ENCODE assay signal across 2 cellular contexts in the genomic region with DNA sequence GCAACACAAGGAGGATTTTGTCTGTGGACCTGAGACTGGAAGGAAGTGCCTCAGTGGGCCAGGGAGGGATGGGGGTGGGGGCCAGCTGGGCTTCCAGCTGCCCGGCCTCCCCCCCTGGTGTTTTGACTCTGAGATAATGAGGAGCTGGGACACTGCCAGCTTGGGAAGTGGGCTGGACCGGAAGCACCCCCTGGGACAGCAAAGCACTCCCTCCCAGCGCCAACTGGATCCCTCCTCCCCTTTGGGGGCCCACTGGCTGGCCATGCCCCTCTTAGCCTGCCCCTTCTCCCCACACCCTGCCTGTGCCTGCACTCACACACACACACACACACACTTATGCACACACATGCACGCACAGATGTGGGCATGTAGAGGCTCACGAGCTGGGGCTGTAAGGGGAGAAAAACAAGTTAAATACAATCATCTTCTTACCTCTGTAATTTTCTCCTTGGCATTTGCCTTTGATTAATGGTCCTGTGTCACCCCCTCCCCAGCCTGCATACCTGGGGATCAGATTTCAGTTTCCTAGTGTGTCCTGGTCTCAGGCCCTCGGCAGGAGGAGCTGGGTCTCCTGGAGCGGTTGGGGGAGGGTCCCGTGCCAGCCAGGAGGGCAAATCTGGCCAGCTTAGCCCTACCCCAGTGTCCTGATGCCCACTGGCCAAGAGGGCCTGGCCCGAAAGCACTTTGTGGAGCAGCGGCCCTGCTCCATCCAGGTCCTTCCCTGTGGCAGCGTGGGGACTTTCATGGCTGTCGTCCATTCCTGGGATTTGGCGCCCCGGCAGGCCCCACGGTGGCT.
TF ChIP-seq lines count a peak whose summit lies in the region.

No MANE protein-coding gene starts in this region.

TF ChIP-seq in SK-N-SH, 30 proteins besides CTCF, POLR2A, EP300 and RAD21:
- no peak for TF ChIP-seq EZH2phosphoT487 (IDR thresholded peaks at IDR 0.05; ENCODE audit: borderline replicate concordance, low read depth)
- TF ChIP-seq, protein P1, sequence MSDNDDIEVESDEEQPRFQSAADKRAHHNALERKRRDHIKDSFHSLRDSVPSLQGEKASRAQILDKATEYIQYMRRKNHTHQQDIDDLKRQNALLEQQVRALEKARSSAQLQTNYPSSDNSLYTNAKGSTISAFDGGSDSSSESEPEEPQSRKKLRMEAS (IDR thresholded peaks at IDR 0.05; ENCODE audit: low read depth) = no peak
- TF ChIP-seq, protein P2, sequence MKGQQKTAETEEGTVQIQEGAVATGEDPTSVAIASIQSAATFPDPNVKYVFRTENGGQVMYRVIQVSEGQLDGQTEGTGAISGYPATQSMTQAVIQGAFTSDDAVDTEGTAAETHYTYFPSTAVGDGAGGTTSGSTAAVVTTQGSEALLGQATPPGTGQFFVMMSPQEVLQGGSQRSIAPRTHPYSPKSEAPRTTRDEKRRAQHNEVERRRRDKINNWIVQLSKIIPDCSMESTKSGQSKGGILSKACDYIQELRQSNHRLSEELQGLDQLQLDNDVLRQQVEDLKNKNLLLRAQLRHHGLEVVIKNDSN (IDR thresholded peaks at IDR 0.05; ENCODE audit: borderline replicate concordance, low read depth) = no peak
- TF ChIP-seq SMC3 (IDR thresholded peaks at IDR 0.05; ENCODE audit: low read depth, low read length) = no peak
- no peak for TF ChIP-seq NRF1 (IDR thresholded peaks at IDR 0.05; ENCODE audit: low read depth, low read length)
- TF ChIP-seq, protein P3, sequence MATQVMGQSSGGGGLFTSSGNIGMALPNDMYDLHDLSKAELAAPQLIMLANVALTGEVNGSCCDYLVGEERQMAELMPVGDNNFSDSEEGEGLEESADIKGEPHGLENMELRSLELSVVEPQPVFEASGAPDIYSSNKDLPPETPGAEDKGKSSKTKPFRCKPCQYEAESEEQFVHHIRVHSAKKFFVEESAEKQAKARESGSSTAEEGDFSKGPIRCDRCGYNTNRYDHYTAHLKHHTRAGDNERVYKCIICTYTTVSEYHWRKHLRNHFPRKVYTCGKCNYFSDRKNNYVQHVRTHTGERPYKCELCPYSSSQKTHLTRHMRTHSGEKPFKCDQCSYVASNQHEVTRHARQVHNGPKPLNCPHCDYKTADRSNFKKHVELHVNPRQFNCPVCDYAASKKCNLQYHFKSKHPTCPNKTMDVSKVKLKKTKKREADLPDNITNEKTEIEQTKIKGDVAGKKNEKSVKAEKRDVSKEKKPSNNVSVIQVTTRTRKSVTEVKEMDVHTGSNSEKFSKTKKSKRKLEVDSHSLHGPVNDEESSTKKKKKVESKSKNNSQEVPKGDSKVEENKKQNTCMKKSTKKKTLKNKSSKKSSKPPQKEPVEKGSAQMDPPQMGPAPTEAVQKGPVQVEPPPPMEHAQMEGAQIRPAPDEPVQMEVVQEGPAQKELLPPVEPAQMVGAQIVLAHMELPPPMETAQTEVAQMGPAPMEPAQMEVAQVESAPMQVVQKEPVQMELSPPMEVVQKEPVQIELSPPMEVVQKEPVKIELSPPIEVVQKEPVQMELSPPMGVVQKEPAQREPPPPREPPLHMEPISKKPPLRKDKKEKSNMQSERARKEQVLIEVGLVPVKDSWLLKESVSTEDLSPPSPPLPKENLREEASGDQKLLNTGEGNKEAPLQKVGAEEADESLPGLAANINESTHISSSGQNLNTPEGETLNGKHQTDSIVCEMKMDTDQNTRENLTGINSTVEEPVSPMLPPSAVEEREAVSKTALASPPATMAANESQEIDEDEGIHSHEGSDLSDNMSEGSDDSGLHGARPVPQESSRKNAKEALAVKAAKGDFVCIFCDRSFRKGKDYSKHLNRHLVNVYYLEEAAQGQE (IDR thresholded peaks at IDR 0.05; ENCODE audit: low read depth, low read length) = no peak
- no peak for TF ChIP-seq YY1 (IDR thresholded peaks at IDR 0.05; ENCODE audit: low read depth)
- TF ChIP-seq POLR2AphosphoS5 (IDR thresholded peaks at IDR 0.05; ENCODE audit: low read depth, low read length) = no peak
- TF ChIP-seq RCOR1 (IDR thresholded peaks at IDR 0.05; ENCODE audit: low read length) = no peak
- TF ChIP-seq ELF1 (IDR thresholded peaks at IDR 0.05) = no peak
- no peak for TF ChIP-seq RFX5 (IDR thresholded peaks at IDR 0.05; ENCODE audit: low read length)
- no peak for TF ChIP-seq FOSL2 (IDR thresholded peaks at IDR 0.05; ENCODE audit: borderline replicate concordance, low read depth)
- TF ChIP-seq TAF1 (IDR thresholded peaks at IDR 0.05; ENCODE audit: borderline replicate concordance, low read depth, low read length) = no peak

TF ChIP-seq in SK-N-SH treated with all-trans-retinoic acid at 6 μM for 48 hours, 23 proteins besides CTCF, POLR2A, EP300 and RAD21:
- TF ChIP-seq ISL1 (CRISPR knock-in tag; IDR thresholded peaks at IDR 0.05) (no peak), ESRRG (CRISPR knock-in tag; IDR thresholded peaks at IDR 0.05) (no peak), ARNTL (CRISPR knock-in tag; IDR thresholded peaks at IDR 0.05; ENCODE audit: borderline replicate concordance, low read depth) (no peak), TOX (CRISPR knock-in tag; IDR thresholded peaks at IDR 0.05; ENCODE audit: borderline replicate concordance) (no peak), PATZ1 (CRISPR knock-in tag; IDR thresholded peaks at IDR 0.05; ENCODE audit: borderline replicate concordance) (no peak), POU6F1 (CRISPR knock-in tag; IDR thresholded peaks at IDR 0.05; ENCODE audit: borderline replicate concordance, low read depth) (no peak), ZC3H10 (CRISPR knock-in tag; IDR thresholded peaks at IDR 0.05) (no peak), ZFP3 (CRISPR knock-in tag; IDR thresholded peaks at IDR 0.05) (no peak), GLIS3 (CRISPR knock-in tag; IDR thresholded peaks at IDR 0.05) (no peak), PPARA (CRISPR knock-in tag; IDR thresholded peaks at IDR 0.05; ENCODE audit: borderline replicate concordance) (no peak)
- TF ChIP-seq, protein P4, sequence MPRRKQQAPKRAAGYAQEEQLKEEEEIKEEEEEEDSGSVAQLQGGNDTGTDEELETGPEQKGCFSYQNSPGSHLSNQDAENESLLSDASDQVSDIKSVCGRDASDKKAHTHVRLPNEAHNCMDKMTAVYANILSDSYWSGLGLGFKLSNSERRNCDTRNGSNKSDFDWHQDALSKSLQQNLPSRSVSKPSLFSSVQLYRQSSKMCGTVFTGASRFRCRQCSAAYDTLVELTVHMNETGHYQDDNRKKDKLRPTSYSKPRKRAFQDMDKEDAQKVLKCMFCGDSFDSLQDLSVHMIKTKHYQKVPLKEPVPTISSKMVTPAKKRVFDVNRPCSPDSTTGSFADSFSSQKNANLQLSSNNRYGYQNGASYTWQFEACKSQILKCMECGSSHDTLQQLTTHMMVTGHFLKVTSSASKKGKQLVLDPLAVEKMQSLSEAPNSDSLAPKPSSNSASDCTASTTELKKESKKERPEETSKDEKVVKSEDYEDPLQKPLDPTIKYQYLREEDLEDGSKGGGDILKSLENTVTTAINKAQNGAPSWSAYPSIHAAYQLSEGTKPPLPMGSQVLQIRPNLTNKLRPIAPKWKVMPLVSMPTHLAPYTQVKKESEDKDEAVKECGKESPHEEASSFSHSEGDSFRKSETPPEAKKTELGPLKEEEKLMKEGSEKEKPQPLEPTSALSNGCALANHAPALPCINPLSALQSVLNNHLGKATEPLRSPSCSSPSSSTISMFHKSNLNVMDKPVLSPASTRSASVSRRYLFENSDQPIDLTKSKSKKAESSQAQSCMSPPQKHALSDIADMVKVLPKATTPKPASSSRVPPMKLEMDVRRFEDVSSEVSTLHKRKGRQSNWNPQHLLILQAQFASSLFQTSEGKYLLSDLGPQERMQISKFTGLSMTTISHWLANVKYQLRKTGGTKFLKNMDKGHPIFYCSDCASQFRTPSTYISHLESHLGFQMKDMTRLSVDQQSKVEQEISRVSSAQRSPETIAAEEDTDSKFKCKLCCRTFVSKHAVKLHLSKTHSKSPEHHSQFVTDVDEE (CRISPR knock-in tag; IDR thresholded peaks at IDR 0.05) = no peak
- TF ChIP-seq, protein P5, sequence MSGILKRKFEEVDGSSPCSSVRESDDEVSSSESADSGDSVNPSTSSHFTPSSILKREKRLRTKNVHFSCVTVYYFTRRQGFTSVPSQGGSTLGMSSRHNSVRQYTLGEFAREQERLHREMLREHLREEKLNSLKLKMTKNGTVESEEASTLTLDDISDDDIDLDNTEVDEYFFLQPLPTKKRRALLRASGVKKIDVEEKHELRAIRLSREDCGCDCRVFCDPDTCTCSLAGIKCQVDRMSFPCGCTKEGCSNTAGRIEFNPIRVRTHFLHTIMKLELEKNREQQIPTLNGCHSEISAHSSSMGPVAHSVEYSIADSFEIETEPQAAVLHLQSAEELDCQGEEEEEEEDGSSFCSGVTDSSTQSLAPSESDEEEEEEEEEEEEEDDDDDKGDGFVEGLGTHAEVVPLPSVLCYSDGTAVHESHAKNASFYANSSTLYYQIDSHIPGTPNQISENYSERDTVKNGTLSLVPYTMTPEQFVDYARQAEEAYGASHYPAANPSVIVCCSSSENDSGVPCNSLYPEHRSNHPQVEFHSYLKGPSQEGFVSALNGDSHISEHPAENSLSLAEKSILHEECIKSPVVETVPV (CRISPR knock-in tag; IDR thresholded peaks at IDR 0.05) = no peak
